Comparison of ENCODE assay signal across 36 cellular contexts in the genomic region with DNA sequence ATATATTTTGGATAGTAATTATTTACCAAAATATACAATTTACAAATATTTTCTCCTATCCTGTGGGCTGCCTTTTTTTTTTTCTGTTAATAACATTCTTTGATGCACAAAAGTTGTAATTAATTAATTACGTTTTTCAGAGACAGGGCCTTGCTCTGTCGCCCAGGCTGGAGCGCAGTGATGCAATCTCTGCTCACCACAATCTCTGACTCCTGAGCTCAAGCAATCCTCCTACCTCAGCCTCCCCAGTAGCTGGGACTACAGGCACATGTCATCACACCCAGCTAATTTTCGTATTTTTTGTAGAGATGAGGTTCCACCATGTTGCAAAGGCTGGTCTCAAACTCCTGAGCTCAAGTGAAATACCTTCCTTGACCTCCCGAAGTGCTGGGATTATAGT.
"Had no signal": no experiment of that assay in that cellular context is flagged by ENCODE, and none has a peak within 500 bp of the region (broad histone marks: within the 10 kb centered on the region; RNA-seq: fewer than 3 reads in every experiment).

No MANE protein-coding gene starts in this region.

- H3K4me3 ChIP-seq: MG63 had no signal

- H3K36me3 ChIP-seq: MG63 had no signal

- DNase-seq: Karpas-422, Kasumi-1, MG63, MM.1S, MV-4-11, NCI-H1048, NCI-H1092, NCI-H1092 treated with DMSO at 0.1 percent for 48 hours, NCI-H1105, NCI-H1105 treated with DMSO at 0.1 percent for 48 hours, NCI-H1417, NCI-H1417 treated with DMSO at 0.1 percent for 48 hours, NCI-H1436, NCI-H1436 treated with DMSO at 0.1 percent for 48 hours, NCI-H146, NCI-H1694, NCI-H1694 treated with DMSO at 0.1 percent for 48 hours, NCI-H187, NCI-H187 treated with DMSO at 0.1 percent for 48 hours, NCI-H1930, NCI-H2029, NCI-H2029 treated with DMSO at 0.1 percent for 48 hours, NCI-H2081, NCI-H2081 treated with DMSO at 0.1 percent for 48 hours, NCI-H2107, NCI-H2171, NCI-H2171 treated with DMSO at 0.1 percent for 48 hours, NCI-H2227 treated with DMSO at 0.1 percent for 48 hours, NCI-H226, NCI-H345, NCI-H446, NCI-H446 treated with DMSO at 0.1 percent for 48 hours, NCI-H510A, NCI-H510A treated with DMSO at 0.1 percent for 48 hours, NCI-H524, NCI-H524 treated with DMSO at 0.1 percent for 48 hours had no signal

- H3K27me3 ChIP-seq: MG63 had no signal

- H3K9me3 ChIP-seq: MG63 had no signal
